14 cellular contexts compared by ENCODE assay signal in the genomic region with DNA sequence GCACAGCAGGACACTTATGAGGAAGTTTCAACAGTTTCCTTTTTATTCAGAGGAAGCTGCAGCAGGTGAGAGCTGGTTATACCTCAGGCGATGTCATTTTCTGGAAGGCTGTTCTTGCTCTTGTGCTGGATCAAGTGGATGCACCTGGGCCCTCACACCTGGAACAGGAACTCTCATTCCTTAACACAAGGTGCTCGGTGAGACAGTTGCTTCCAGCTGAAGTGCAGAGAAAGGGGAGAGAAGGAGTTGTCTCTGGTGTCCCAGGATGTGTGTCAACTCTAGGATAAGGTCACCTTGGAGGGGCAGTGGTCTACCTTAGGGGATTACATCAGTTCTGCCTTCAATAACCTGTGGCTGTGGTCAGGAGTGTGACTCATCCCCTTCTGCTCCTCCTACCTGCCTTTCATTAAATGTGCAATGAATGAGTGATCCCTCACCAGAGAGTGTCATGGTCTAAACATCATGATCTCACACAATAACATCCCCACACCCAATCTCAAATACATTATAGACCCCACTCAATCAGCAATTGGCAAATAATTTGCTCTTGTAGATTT.
DNase-seq lines count a peak whose midpoint lies in the region; ATAC-seq and TF ChIP-seq lines count a peak whose summit lies in the region.
"Had no signal": no experiment of that assay in that cellular context is flagged by ENCODE, and none has a peak within 500 bp of the region (broad histone marks: within the 10 kb centered on the region; RNA-seq: fewer than 3 reads in every experiment).

No MANE protein-coding gene starts in this region.

- H3K4me3 Mint-ChIP-seq in activated CD8-positive, alpha-beta T cell treated with anti-CD3 and anti-CD28 coated beads for 36 hours: no peak overlapping the region
- H3K4me3 Mint-ChIP-seq in naive thymus-derived CD4-positive, alpha-beta T cell: peak overlapping the region in 1 of 10 donors; percentile 39

- intact Hi-C loops in activated CD8-positive, alpha-beta T cell treated with anti-CD3 and anti-CD28 coated beads for 36 hours (cut with micrococcal nuclease): no loop called here
- intact Hi-C loops in naive thymus-derived CD4-positive, alpha-beta T cell (cut with micrococcal nuclease): no loop called here

- peaks cover 76% of the 10 kb centered on the region for H3K4me1 Mint-ChIP-seq in activated CD8-positive, alpha-beta T cell treated with anti-CD3 and anti-CD28 coated beads for 36 hours (ENCODE audit: low read depth)
- H3K4me1 Mint-ChIP-seq in naive thymus-derived CD4-positive, alpha-beta T cell: peaks cover 18 to 73% (median 57%) of the 10 kb centered on the region in 7 donors

- peak overlapping the region; percentile 78 for H3K27ac Mint-ChIP-seq in activated CD8-positive, alpha-beta T cell treated with anti-CD3 and anti-CD28 coated beads for 36 hours
- peak overlapping the region in 6 of 9 donors; percentile 39 to 73 (median 58) for H3K27ac Mint-ChIP-seq in naive thymus-derived CD4-positive, alpha-beta T cell

- H3K36me3 ChIP-seq in naive thymus-derived CD4-positive, alpha-beta T cell (ENCODE audit: control insufficient read depth in 2 of 3, insufficient read depth in 3 of 3, low read length in 3 of 3): no peaks in the 10 kb centered on the region
- H3K36me3 ChIP-seq: left ventricle myocardium inferior, prostate gland had no signal

- H3K4me3 ChIP-seq in naive thymus-derived CD4-positive, alpha-beta T cell (ENCODE audit: low read length): no peak overlapping the region
- H3K4me3 ChIP-seq: body of pancreas, dorsolateral prefrontal cortex, left ventricle myocardium inferior, prostate gland had no signal

- no peaks in the 10 kb centered on the region for H3K36me3 Mint-ChIP-seq in activated CD8-positive, alpha-beta T cell treated with anti-CD3 and anti-CD28 coated beads for 36 hours (ENCODE audit: low read depth)
- H3K36me3 Mint-ChIP-seq in naive thymus-derived CD4-positive, alpha-beta T cell: no peaks in the 10 kb centered on the region

- peaks cover 27 to 42% of the 10 kb centered on the region in 2 donors for H3K4me1 ChIP-seq in naive thymus-derived CD4-positive, alpha-beta T cell (ENCODE audit: control insufficient read depth in 2 of 2, insufficient read depth in 2 of 2, low read length in 2 of 2)
- H3K4me1 ChIP-seq: body of pancreas, left ventricle myocardium inferior, prostate gland had no signal

- no peaks in the 10 kb centered on the region for H3K27me3 ChIP-seq in naive thymus-derived CD4-positive, alpha-beta T cell (ENCODE audit: control insufficient read depth in 2 of 2, insufficient read depth in 2 of 2, low read length in 2 of 2)
- H3K27me3 ChIP-seq: body of pancreas had no signal

- TF ChIP-seq CTCF in activated CD8-positive, alpha-beta T cell treated with anti-CD3 and anti-CD28 coated beads for 36 hours (IDR thresholded peaks at IDR 0.05): no peak

- CTCF ChIA-PET in activated CD8-positive, alpha-beta T cell treated with anti-CD3 and anti-CD28 coated beads for 36 hours (lab: Charles Lee): interaction anchor here (1.3 to 6.7 kb wide), 3 partner anchors 9 to 21 kb away, joined by 3 to 46 read pairs (median 10); no protein-coding TSS in a partner anchor
- CTCF ChIA-PET in naive thymus-derived CD4-positive, alpha-beta T cell (lab: Charles Lee): no interaction called here

- peak; percentile 75 for ATAC-seq in activated CD8-positive, alpha-beta T cell treated with anti-CD3 and anti-CD28 coated beads for 36 hours
- ATAC-seq in naive thymus-derived CD4-positive, alpha-beta T cell: no peak
- ATAC-seq in HG02588 (IDR thresholded peaks at IDR 0.05; ENCODE audit: unreplicated experiment) (no peak), HG02884 (IDR thresholded peaks at IDR 0.05; ENCODE audit: unreplicated experiment) (no peak)
- ATAC-seq: body of pancreas had no signal

- peak; percentile 47 for DNase-seq in activated naive CD4-positive, alpha-beta T cell treated with Interleukin-2 at 50 U/mL for 16 hours
- no peak for DNase-seq in activated naive CD4-positive, alpha-beta T cell treated with anti-CD3 and anti-CD28 coated beads, Interleukin-2, amount 50 U/mL, for 16 hours
- DNase-seq in HT1080 (ENCODE audit: low read depth) (peak; percentile 62), putamen (ENCODE audit: low spot score) (no peak)
- DNase-seq in activated CD8-positive, alpha-beta T cell treated with anti-CD3 and anti-CD28 coated beads for 36 hours: peak; percentile 86
- DNase-seq in naive thymus-derived CD4-positive, alpha-beta T cell: no peak
- DNase-seq: AML-193, body of pancreas, dorsolateral prefrontal cortex, left ventricle myocardium inferior, NCI-H526 treated with DMSO at 0.1 percent for 48 hours had no signal

- no peaks in the 10 kb centered on the region for H3K9me3 ChIP-seq in naive thymus-derived CD4-positive, alpha-beta T cell (ENCODE audit: control insufficient read depth in 2 of 3, low read length in 3 of 3)
- H3K9me3 ChIP-seq: body of pancreas, left ventricle myocardium inferior, prostate gland had no signal

- no peaks in the 10 kb centered on the region for H3K9me3 Mint-ChIP-seq in activated CD8-positive, alpha-beta T cell treated with anti-CD3 and anti-CD28 coated beads for 36 hours
- H3K9me3 Mint-ChIP-seq in naive thymus-derived CD4-positive, alpha-beta T cell: no peaks in the 10 kb centered on the region

- no peak overlapping the region for H3K27ac ChIP-seq in naive thymus-derived CD4-positive, alpha-beta T cell (ENCODE audit: low read depth, low read length)
- H3K27ac ChIP-seq: body of pancreas, dorsolateral prefrontal cortex, left ventricle myocardium inferior, prostate gland had no signal

- H3K27me3 Mint-ChIP-seq in activated CD8-positive, alpha-beta T cell treated with anti-CD3 and anti-CD28 coated beads for 36 hours: no peaks in the 10 kb centered on the region
- H3K27me3 Mint-ChIP-seq in naive thymus-derived CD4-positive, alpha-beta T cell: no peaks in the 10 kb centered on the region

- POLR2A ChIA-PET in activated CD8-positive, alpha-beta T cell treated with anti-CD3 and anti-CD28 coated beads for 36 hours (lab: Charles Lee): no interaction called here
- POLR2A ChIA-PET in naive thymus-derived CD4-positive, alpha-beta T cell (lab: Charles Lee): no interaction called here

Comparison
In these comparisons a context has a peak if more than half of its experiments do, and no peak if none do; other contexts are left out.
1. DNase-seq: peak in activated naive CD4-positive, alpha-beta T cell treated with Interleukin-2 at 50 U/mL for 16 hours (single experiment), HT1080 (single experiment) and activated CD8-positive, alpha-beta T cell treated with anti-CD3 and anti-CD28 coated beads for 36 hours (single experiment); none in activated naive CD4-positive, alpha-beta T cell treated with anti-CD3 and anti-CD28 coated beads, Interleukin-2, amount 50 U/mL, for 16 hours (single experiment), naive thymus-derived CD4-positive, alpha-beta T cell (0 of 9) and putamen (single experiment).